Comparison of ENCODE assay signal across 24 cellular contexts in the genomic region with DNA sequence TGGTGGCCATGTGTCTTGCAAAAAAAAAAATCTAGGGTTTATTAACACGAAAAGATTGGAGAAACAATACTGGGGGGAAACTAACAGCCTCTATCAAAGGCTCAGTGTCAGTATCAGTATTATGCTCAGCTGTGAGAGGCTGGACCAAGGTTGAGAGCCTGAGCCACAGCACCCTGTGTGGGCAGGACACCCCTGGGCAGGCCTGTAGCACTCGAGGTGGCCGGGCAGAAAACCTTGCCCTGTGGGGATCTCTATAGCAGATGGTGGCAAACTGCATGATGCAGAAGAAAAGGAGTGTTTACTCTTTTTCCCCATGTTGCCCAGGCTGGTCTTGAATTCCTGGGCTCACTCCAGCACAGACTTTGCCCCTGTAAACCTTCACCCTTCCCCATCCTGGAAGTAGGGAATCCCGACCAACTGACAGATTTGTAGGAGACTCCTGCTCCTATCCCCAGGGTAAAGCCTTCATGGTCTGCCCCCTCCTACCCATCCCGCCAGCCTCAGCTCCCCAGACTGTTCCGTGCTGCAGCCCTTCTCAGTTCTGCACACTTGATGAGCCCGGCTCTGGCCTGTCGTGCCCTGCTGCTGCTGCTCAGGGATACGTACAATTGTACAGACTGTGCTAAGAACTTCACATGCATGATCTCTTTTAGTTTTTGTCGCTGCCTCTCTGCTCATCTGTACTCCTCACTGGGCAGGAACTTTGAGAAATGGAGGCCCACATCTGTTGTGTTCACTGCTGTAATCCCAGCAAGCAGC.
"Had no signal": no experiment of that assay in that cellular context is flagged by ENCODE, and none has a peak within 500 bp of the region (broad histone marks: within the 10 kb centered on the region; RNA-seq: fewer than 3 reads in every experiment).

No MANE protein-coding gene starts in this region.

- DNase-seq: activated CD4-positive, alpha-beta memory T cell treated with anti-CD3 and anti-CD28 coated beads, Interleukin-2, amount 10 ng/mL, durations not matched to agents 7 days and 5 days; activated CD4-positive, alpha-beta T cell treated with anti-CD3 and anti-CD28 coated beads for 48 hours; activated CD8-positive, alpha-beta memory T cell treated with anti-CD3 and anti-CD28 coated beads, Interleukin-2, amount 50 U/mL, for 48 hours; activated naive CD4-positive, alpha-beta T cell; activated T-cell treated with anti-CD3 and anti-CD28 coated beads, Interleukin-2, amount 50 U/mL, for 24 hours; central memory CD4-positive, alpha-beta T cell; kidney; left colon; natural killer cell; stimulated activated CD4-positive, alpha-beta T cell treated with anti-CD3 and anti-CD28 coated beads, Interleukin-1b, Interleukin-23, amount 100 ng/mL, for 48 hours; stimulated activated CD4-positive, alpha-beta T cell treated with anti-CD3 and anti-CD28 coated beads, Interleukin-4, amount 100 ng/mL, for 4 hours; stimulated activated CD8-positive, alpha-beta memory T cell treated with anti-CD3 and anti-CD28 coated beads, Interleukin-4, amount 100 ng/mL, for 48 hours; stimulated activated naive B cell treated with anti-CD40 and anti-IgM and Interleukin-4, amounts not matched to agents 10 μg/mL and 1 μg/mL and 100 μg/mL, for 72 hours; T-helper 9 cell; testis; WERI-Rb-1 had no signal

- H3K4me2 ChIP-seq: smooth muscle cell had no signal

- H3K4me1 ChIP-seq: breast epithelium, gastroesophageal sphincter, right atrium auricular region, testis had no signal

- H3K9me3 Mint-ChIP-seq: activated CD4-positive, alpha-beta memory T cell treated with anti-CD3 and anti-CD28 coated beads, Interleukin-2, amount 10 ng/mL, durations not matched to agents 7 days and 5 days; activated naive CD4-positive, alpha-beta T cell treated with anti-CD3 and anti-CD28 coated beads, Interleukin-2, amount 50 U/mL, for 72 hours; activated T-cell treated with anti-CD3 and anti-CD28 coated beads, Interleukin-2, amount 50 U/mL, for 24 hours; memory B cell; natural killer cell; stimulated activated naive B cell treated with anti-CD40 and anti-IgM and Interleukin-4, amounts not matched to agents 10 μg/mL and 1 μg/mL and 100 μg/mL, for 72 hours had no signal

- H3K4me3 ChIP-seq: breast epithelium, gastroesophageal sphincter, right atrium auricular region, smooth muscle cell, testis had no signal

- H3K36me3 ChIP-seq: breast epithelium, gastroesophageal sphincter, neutrophil, right atrium auricular region, WERI-Rb-1 had no signal

- H3K36me3 Mint-ChIP-seq: activated naive CD4-positive, alpha-beta T cell treated with anti-CD3 and anti-CD28 coated beads, Interleukin-2, amount 50 U/mL, for 72 hours; memory B cell; natural killer cell; stimulated activated naive B cell treated with anti-CD40 and anti-IgM and Interleukin-4, amounts not matched to agents 10 μg/mL and 1 μg/mL and 100 μg/mL, for 72 hours had no signal

- H3K27ac Mint-ChIP-seq: activated CD4-positive, alpha-beta memory T cell treated with anti-CD3 and anti-CD28 coated beads, Interleukin-2, amount 10 ng/mL, durations not matched to agents 7 days and 5 days; activated naive CD4-positive, alpha-beta T cell treated with anti-CD3 and anti-CD28 coated beads, Interleukin-2, amount 50 U/mL, for 72 hours; activated T-cell treated with anti-CD3 and anti-CD28 coated beads, Interleukin-2, amount 50 U/mL, for 24 hours; memory B cell; natural killer cell; stimulated activated naive B cell treated with anti-CD40 and anti-IgM and Interleukin-4, amounts not matched to agents 10 μg/mL and 1 μg/mL and 100 μg/mL, for 72 hours had no signal

- H3K4me1 Mint-ChIP-seq: memory B cell; natural killer cell; stimulated activated naive B cell treated with anti-CD40 and anti-IgM and Interleukin-4, amounts not matched to agents 10 μg/mL and 1 μg/mL and 100 μg/mL, for 72 hours had no signal

- H3K27me3 Mint-ChIP-seq: activated T-cell treated with anti-CD3 and anti-CD28 coated beads, Interleukin-2, amount 50 U/mL, for 24 hours; memory B cell; stimulated activated naive B cell treated with anti-CD40 and anti-IgM and Interleukin-4, amounts not matched to agents 10 μg/mL and 1 μg/mL and 100 μg/mL, for 72 hours had no signal

- H3K27me3 ChIP-seq: breast epithelium, gastroesophageal sphincter, neutrophil, right atrium auricular region, testis had no signal

- H3K27ac ChIP-seq: breast epithelium, gastroesophageal sphincter, neutrophil, right atrium auricular region, testis, WERI-Rb-1 had no signal

- ATAC-seq: activated CD4-positive, CD25-positive, alpha-beta regulatory T cell treated with anti-CD3 and anti-CD28 coated beads, Interleukin-2, amount 50 U/mL, for 24 hours; activated naive CD4-positive, alpha-beta T cell treated with anti-CD3 and anti-CD28 coated beads, Interleukin-2, amount 50 U/mL, for 72 hours; stimulated activated naive B cell treated with anti-CD40 and anti-IgM and Interleukin-4, amounts not matched to agents 10 μg/mL and 1 μg/mL and 100 μg/mL, for 72 hours had no signal

- H3K9me3 ChIP-seq: breast epithelium, gastroesophageal sphincter, neutrophil, right atrium auricular region, testis had no signal

- H3K4me3 Mint-ChIP-seq: activated CD4-positive, alpha-beta memory T cell treated with anti-CD3 and anti-CD28 coated beads, Interleukin-2, amount 10 ng/mL, durations not matched to agents 7 days and 5 days; activated T-cell treated with anti-CD3 and anti-CD28 coated beads, Interleukin-2, amount 50 U/mL, for 24 hours; memory B cell; natural killer cell; stimulated activated naive B cell treated with anti-CD40 and anti-IgM and Interleukin-4, amounts not matched to agents 10 μg/mL and 1 μg/mL and 100 μg/mL, for 72 hours had no signal
